1 cellular context compared by ENCODE assay signal in the genomic region with DNA sequence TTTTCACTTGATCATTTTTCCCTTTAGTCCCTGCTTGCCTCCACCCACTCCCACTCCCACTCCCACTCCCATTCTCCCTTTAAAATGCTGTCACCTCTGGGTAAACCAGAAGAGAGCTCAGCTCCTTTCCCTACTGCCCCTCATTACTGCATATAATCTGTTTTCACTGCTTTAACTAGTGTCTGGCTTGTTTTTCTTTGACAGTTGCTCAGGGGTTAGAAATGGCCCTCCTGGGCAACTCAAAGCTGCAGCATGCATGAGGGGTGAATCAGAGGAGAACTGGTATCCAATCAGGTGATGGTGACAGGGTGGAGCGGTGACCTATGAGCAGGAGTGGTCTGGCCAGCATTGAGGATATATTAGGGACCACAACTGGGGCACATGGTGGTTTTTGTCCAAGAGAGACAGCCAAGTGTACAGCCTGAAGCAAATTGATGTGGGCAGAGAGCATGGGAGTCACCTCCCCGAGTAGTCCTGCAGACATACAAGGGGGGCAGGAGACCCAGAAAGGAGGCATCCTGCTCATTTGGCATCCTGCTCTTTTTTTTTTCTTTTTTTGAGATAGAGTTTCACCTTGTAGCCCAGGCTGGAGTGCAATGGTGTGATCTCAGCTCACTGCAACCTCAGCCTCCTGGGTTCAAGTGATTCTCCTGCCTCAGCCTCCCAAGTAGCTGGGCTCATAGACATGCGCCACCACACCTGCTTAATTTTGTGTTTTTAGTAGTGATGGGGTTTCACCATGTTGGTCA.
TF ChIP-seq lines count a peak whose summit lies in the region.

No MANE protein-coding gene starts in this region.

TF ChIP-seq in HepG2, 621 proteins besides CTCF, POLR2A, EP300 and RAD21 (continued from another document and continues in another):
- TF ChIP-seq ARNTL (CRISPR knock-in tag; IDR thresholded peaks at IDR 0.05) = peak; percentile 56; the same call in 1 of the 2 replicates
- peak; percentile 52; the same call in 1 of the 2 replicates for TF ChIP-seq GATAD1 (CRISPR knock-in tag; IDR thresholded peaks at IDR 0.05)
- TF ChIP-seq HOMEZ (CRISPR knock-in tag; IDR thresholded peaks at IDR 0.05; ENCODE audit: low read depth) = peak; percentile 13; the same call in 1 of the 2 replicates
- TF ChIP-seq ZNF260 (CRISPR knock-in tag; IDR thresholded peaks at IDR 0.05; ENCODE audit: borderline replicate concordance, low read depth) = no peak
- no peak for TF ChIP-seq EHMT2 (IDR thresholded peaks at IDR 0.05; ENCODE audit: borderline replicate concordance, low read depth, low read length)
- TF ChIP-seq KDM5B (CRISPR knock-in tag; IDR thresholded peaks at IDR 0.05; ENCODE audit: borderline replicate concordance) = no peak; the same call in 1 of the 2 replicates
- peak; percentile 51 for TF ChIP-seq HDAC1 (CRISPR knock-in tag; IDR thresholded peaks at IDR 0.05)
- TF ChIP-seq MIER2 (CRISPR knock-in tag; IDR thresholded peaks at IDR 0.05) = peak; percentile 50; the same call in 1 of the 2 replicates
- no peak for TF ChIP-seq JARID2 (CRISPR knock-in tag; IDR thresholded peaks at IDR 0.05; ENCODE audit: insufficient replicate concordance)
- TF ChIP-seq, protein P1, sequence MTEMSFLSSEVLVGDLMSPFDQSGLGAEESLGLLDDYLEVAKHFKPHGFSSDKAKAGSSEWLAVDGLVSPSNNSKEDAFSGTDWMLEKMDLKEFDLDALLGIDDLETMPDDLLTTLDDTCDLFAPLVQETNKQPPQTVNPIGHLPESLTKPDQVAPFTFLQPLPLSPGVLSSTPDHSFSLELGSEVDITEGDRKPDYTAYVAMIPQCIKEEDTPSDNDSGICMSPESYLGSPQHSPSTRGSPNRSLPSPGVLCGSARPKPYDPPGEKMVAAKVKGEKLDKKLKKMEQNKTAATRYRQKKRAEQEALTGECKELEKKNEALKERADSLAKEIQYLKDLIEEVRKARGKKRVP (CRISPR knock-in tag; IDR thresholded peaks at IDR 0.05) = 0 out of 4 replicates have a peak, but pooled peaks of 1 of the 2 experiments have one; percentile 26
- TF ChIP-seq HNF1B (CRISPR knock-in tag; IDR thresholded peaks at IDR 0.05) = 0 out of 2 replicates have a peak, but pooled peaks have one; percentile 49
- TF ChIP-seq KDM2A (CRISPR knock-in tag; IDR thresholded peaks at IDR 0.05; ENCODE audit: borderline replicate concordance, low read depth) = 0 out of 2 replicates have a peak, but pooled peaks have one; percentile 37
- peak; percentile 55; the same call in 1 of the 2 replicates for TF ChIP-seq ZNF784 (CRISPR knock-in tag; IDR thresholded peaks at IDR 0.05; ENCODE audit: borderline replicate concordance)
- peak; percentile 30 for TF ChIP-seq IKZF4 (CRISPR knock-in tag; IDR thresholded peaks at IDR 0.05; ENCODE audit: borderline replicate concordance, low read depth, not compliant biosample characterization)
- peak; percentile 28; the same call in 1 of the 2 replicates for TF ChIP-seq MIER3 (CRISPR knock-in tag; IDR thresholded peaks at IDR 0.05; ENCODE audit: borderline replicate concordance)
- TF ChIP-seq LBX2 (CRISPR knock-in tag; IDR thresholded peaks at IDR 0.05; ENCODE audit: borderline replicate concordance) = 0 out of 2 replicates have a peak, but pooled peaks have one; percentile 46
- TF ChIP-seq ZNF543 (CRISPR knock-in tag; IDR thresholded peaks at IDR 0.05) = 0 out of 2 replicates have a peak, but pooled peaks have one; percentile 51
- TF ChIP-seq MYC (CRISPR knock-in tag; IDR thresholded peaks at IDR 0.05; ENCODE audit: borderline replicate concordance) = peak; percentile 64
- peak; percentile 29; the same call in 1 of the 2 replicates for TF ChIP-seq ZNF441 (CRISPR knock-in tag; IDR thresholded peaks at IDR 0.05; ENCODE audit: borderline replicate concordance)
- peak; percentile 32; the same call in 1 of the 2 replicates for TF ChIP-seq PATZ1 (CRISPR knock-in tag; IDR thresholded peaks at IDR 0.05)
- peak; percentile 60; the same call in 1 of the 2 replicates for TF ChIP-seq ZFP82 (CRISPR knock-in tag; IDR thresholded peaks at IDR 0.05; ENCODE audit: borderline replicate concordance)
- TF ChIP-seq ZNF567 (CRISPR knock-in tag; IDR thresholded peaks at IDR 0.05; ENCODE audit: borderline replicate concordance) = peak; percentile 45; the same call in 1 of the 2 replicates
- TF ChIP-seq ZBTB42 (CRISPR knock-in tag; IDR thresholded peaks at IDR 0.05) = 0 out of 2 replicates have a peak, but pooled peaks have one; percentile 54
- no peak for TF ChIP-seq DBP (CRISPR knock-in tag; IDR thresholded peaks at IDR 0.05; ENCODE audit: not compliant biosample characterization)
- TF ChIP-seq FOSL1 (CRISPR knock-in tag; IDR thresholded peaks at IDR 0.05; ENCODE audit: borderline replicate concordance) = no peak
- 0 out of 2 replicates have a peak, but pooled peaks have one; percentile 24 for TF ChIP-seq ZNF691 (CRISPR knock-in tag; IDR thresholded peaks at IDR 0.05; ENCODE audit: borderline replicate concordance, low read depth)
- peak; percentile 31; the same call in 1 of the 2 replicates for TF ChIP-seq ZC3H4 (CRISPR knock-in tag; IDR thresholded peaks at IDR 0.05; ENCODE audit: borderline replicate concordance)
- TF ChIP-seq ZNF121 (CRISPR knock-in tag; IDR thresholded peaks at IDR 0.05) = no peak
- peak; percentile 53; the same call in 1 of the 2 replicates for TF ChIP-seq ZNF644 (CRISPR knock-in tag; IDR thresholded peaks at IDR 0.05; ENCODE audit: low read depth)
- TF ChIP-seq PAXIP1 (CRISPR knock-in tag; conservative IDR thresholded peaks at IDR 0.05) = peak; percentile 43
- TF ChIP-seq GFI1 (CRISPR knock-in tag; IDR thresholded peaks at IDR 0.05; ENCODE audit: borderline replicate concordance) = 0 out of 2 replicates have a peak, but pooled peaks have one; percentile 38
- TF ChIP-seq, protein P2, sequence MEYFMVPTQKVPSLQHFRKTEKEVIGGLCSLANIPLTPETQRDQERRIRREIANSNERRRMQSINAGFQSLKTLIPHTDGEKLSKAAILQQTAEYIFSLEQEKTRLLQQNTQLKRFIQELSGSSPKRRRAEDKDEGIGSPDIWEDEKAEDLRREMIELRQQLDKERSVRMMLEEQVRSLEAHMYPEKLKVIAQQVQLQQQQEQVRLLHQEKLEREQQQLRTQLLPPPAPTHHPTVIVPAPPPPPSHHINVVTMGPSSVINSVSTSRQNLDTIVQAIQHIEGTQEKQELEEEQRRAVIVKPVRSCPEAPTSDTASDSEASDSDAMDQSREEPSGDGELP (IDR thresholded peaks at IDR 0.05; ENCODE audit: borderline replicate concordance, low read depth) = peak; percentile 69; the same call in 1 of the 2 replicates
- TF ChIP-seq ZFP36L1 (CRISPR knock-in tag; IDR thresholded peaks at IDR 0.05) = peak; percentile 68; the same call in 1 of the 2 replicates
- TF ChIP-seq ZNF136 (CRISPR knock-in tag; IDR thresholded peaks at IDR 0.05; ENCODE audit: low read depth) = no peak
- TF ChIP-seq, protein P3, sequence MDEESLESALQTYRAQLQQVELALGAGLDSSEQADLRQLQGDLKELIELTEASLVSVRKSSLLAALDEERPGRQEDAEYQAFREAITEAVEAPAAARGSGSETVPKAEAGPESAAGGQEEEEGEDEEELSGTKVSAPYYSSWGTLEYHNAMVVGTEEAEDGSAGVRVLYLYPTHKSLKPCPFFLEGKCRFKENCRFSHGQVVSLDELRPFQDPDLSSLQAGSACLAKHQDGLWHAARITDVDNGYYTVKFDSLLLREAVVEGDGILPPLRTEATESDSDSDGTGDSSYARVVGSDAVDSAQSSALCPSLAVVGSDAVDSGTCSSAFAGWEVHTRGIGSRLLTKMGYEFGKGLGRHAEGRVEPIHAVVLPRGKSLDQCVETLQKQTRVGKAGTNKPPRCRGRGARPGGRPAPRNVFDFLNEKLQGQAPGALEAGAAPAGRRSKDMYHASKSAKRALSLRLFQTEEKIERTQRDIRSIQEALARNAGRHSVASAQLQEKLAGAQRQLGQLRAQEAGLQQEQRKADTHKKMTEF (CRISPR knock-in tag; IDR thresholded peaks at IDR 0.05) = peak; percentile 54; the same call in 1 of the 2 replicates
- TF ChIP-seq TGIF2 (CRISPR knock-in tag; IDR thresholded peaks at IDR 0.05) = peak; percentile 61; the same call in 1 of the 2 replicates
- peak; percentile 74; the same call in 1 of the 2 replicates for TF ChIP-seq ZNF775 (CRISPR knock-in tag; IDR thresholded peaks at IDR 0.05; ENCODE audit: borderline replicate concordance)
- peak; percentile 74; the same call in 1 of the 2 replicates for TF ChIP-seq DR1 (CRISPR knock-in tag; IDR thresholded peaks at IDR 0.05)
- TF ChIP-seq NFIB (CRISPR knock-in tag; IDR thresholded peaks at IDR 0.05; ENCODE audit: borderline replicate concordance) = no peak
- TF ChIP-seq LCORL (IDR thresholded peaks at IDR 0.05) = no peak
- TF ChIP-seq LCORL (CRISPR knock-in tag; IDR thresholded peaks at IDR 0.05) = peak; percentile 40; the same call in 1 of the 2 replicates
